In the genomic region with DNA sequence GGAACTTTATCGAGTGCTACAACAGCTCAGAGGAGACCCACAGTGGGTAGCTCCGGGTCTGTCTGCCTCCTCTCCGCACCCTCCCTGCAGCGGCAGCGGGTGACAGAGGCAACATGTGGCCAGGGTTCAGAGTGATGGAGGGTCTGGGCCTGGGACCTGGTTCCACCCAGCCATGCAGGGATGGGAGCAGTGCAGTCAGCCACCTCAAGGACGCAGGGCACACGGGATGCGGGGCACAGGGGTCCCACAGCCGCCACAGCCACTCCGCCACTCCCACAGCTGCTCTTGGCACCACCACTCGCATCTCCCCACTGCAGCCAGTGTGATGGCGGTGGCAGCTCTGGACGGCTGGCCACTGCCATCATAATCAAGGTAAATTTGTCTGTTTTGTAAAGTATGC, we compare ENCODE assay signal across 25 cellular contexts.
"Had no signal": no experiment of that assay in that cellular context is flagged by ENCODE, and none has a peak within 500 bp of the region (broad histone marks: within the 10 kb centered on the region; RNA-seq: fewer than 3 reads in every experiment).

No MANE protein-coding gene starts in this region.

- H3K9me3 Mint-ChIP-seq: nephron progenitor cell had no signal

- H3K4me1 ChIP-seq: body of pancreas, gastroesophageal sphincter, right lobe of liver, thyroid gland had no signal

- H3K27ac ChIP-seq: body of pancreas, cardiac muscle cell, epithelial cell of prostate, gastroesophageal sphincter, right lobe of liver, skin epidermis, thyroid gland, VCaP had no signal

- DNase-seq: activated CD4-positive, alpha-beta T cell treated with anti-CD3 and anti-CD28 coated beads, Interleukin-2, amount 10 ng/mL, durations not matched to agents 7 days and 5 days; activated CD4-positive, CD25-positive, alpha-beta regulatory T cell treated with anti-CD3 and anti-CD28 coated beads, Interleukin-2, amount 50 U/mL, for 72 hours; activated naive CD4-positive, alpha-beta T cell treated with anti-CD3 and anti-CD28 coated beads for 36 hours; activated T-cell treated with anti-CD3 and anti-CD28 coated beads, Interleukin-2, amount 50 U/mL, for 1 hour; body of pancreas; hypothalamus; left cardiac atrium; occipital lobe; stimulated activated CD4-positive, alpha-beta T cell treated with anti-CD3 and anti-CD28 coated beads, Interleukin-15, amount 100 ng/mL, for 24 hours; stimulated activated naive CD4-positive, alpha-beta T cell treated with Interleukin-2 at 50 U/mL for 16 hours; substantia nigra; T-cell; thyroid gland had no signal

- H3K9me3 ChIP-seq: body of pancreas, gastroesophageal sphincter, right lobe of liver, thyroid gland had no signal

- H3K36me3 Mint-ChIP-seq: memory B cell, T-cell had no signal

- H3K27me3 Mint-ChIP-seq: activated CD4-positive, alpha-beta T cell treated with anti-CD3 and anti-CD28 coated beads, Interleukin-2, amount 10 ng/mL, durations not matched to agents 7 days and 5 days; activated T-helper 17 cell treated with anti-CD3 and anti-CD28 coated beads, Interleukin-2, amount 50 U/mL, for 72 hours; memory B cell; T-cell had no signal

- ATAC-seq: activated T-helper 17 cell treated with anti-CD3 and anti-CD28 coated beads, Interleukin-2, amount 50 U/mL, for 72 hours; body of pancreas; gastroesophageal sphincter; left cardiac atrium; mucosa of descending colon; T-cell had no signal

- H3K4me3 Mint-ChIP-seq: activated CD4-positive, alpha-beta T cell treated with anti-CD3 and anti-CD28 coated beads, Interleukin-2, amount 10 ng/mL, durations not matched to agents 7 days and 5 days; activated naive CD4-positive, alpha-beta T cell treated with anti-CD3 and anti-CD28 coated beads for 36 hours; activated T-helper 17 cell treated with anti-CD3 and anti-CD28 coated beads, Interleukin-2, amount 50 U/mL, for 72 hours; memory B cell; nephron progenitor cell; T-cell; T-helper 2 cell treated with Interferon-gamma antibody and Interleukin-4, amounts not matched to agents 5 μg/mL and 100 μg/mL, for 36 hours had no signal

- H3K4me1 Mint-ChIP-seq: activated CD4-positive, alpha-beta T cell treated with anti-CD3 and anti-CD28 coated beads, Interleukin-2, amount 10 ng/mL, durations not matched to agents 7 days and 5 days; activated T-helper 17 cell treated with anti-CD3 and anti-CD28 coated beads, Interleukin-2, amount 50 U/mL, for 72 hours; memory B cell; nephron progenitor cell; T-cell had no signal

- H3K4me3 ChIP-seq: body of pancreas, cardiac muscle cell, gastroesophageal sphincter, mucosa of descending colon, right lobe of liver, skin epidermis, thyroid gland had no signal

- H3K36me3 ChIP-seq: cardiac muscle cell, gastroesophageal sphincter, right lobe of liver, thyroid gland had no signal

- H3K27ac Mint-ChIP-seq: activated CD4-positive, alpha-beta T cell treated with anti-CD3 and anti-CD28 coated beads, Interleukin-2, amount 10 ng/mL, durations not matched to agents 7 days and 5 days; activated naive CD4-positive, alpha-beta T cell treated with anti-CD3 and anti-CD28 coated beads for 36 hours; activated T-helper 17 cell treated with anti-CD3 and anti-CD28 coated beads, Interleukin-2, amount 50 U/mL, for 72 hours; memory B cell; nephron progenitor cell; T-cell; T-helper 2 cell treated with Interferon-gamma antibody and Interleukin-4, amounts not matched to agents 5 μg/mL and 100 μg/mL, for 36 hours had no signal

- FAIRE-seq: islet of Langerhans had no signal
